In the genomic region with DNA sequence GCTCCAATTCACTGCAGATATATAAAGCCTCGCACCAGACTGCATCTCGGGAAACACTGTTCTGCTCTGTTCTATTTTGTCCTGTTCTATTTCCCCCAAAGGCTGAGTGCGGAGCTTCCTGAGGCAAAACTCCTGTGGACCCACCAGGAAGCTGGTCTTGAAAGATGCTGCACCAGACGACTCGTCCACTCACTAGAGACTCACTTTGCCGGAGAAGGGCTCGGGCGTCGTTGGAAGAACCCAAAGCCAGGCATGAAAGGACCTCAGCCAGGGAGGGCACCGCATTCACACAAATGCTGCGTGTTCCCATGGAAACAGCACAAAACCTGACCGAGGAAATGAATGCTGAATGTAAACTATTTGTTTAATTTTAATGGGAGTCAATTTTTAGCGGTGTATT, we compare ENCODE assay signal across 16 cellular contexts.
DNase-seq lines count a peak whose midpoint lies in the region; FAIRE-seq and TF ChIP-seq lines count a peak whose summit lies in the region.
"Had no signal": no experiment of that assay in that cellular context is flagged by ENCODE, and none has a peak within 500 bp of the region (broad histone marks: within the 10 kb centered on the region; RNA-seq: fewer than 3 reads in every experiment).

No MANE protein-coding gene starts in this region.

- H3K4me3 ChIP-seq in H1 (ENCODE audit: extremely low read depth in 1 of 4, insufficient read depth in 2 of 4, low read depth in 3 of 4, low read length in 4 of 4) (peak overlapping the region in 1 of 4 experiments; percentile 52; a peak in 1 of 8 replicates), neural progenitor cell (no peak overlapping the region)
- H3K4me3 ChIP-seq: HAP-1, PC-9 had no signal

- H3K23me2 ChIP-seq in H1 (ENCODE audit: low read depth, low read length) = no peaks in the 10 kb centered on the region

- no peak overlapping the region for H4K91ac ChIP-seq in H1 (replicated peaks; ENCODE audit: insufficient read length, low read length)

- 0 out of 2 replicates have a peak overlapping the region, but pooled peaks have one; percentile 69 for H2AFZ ChIP-seq in H1 (ENCODE audit: low read length)
- H2AFZ ChIP-seq in neural progenitor cell (replicated peaks) = peak overlapping the region; percentile 23
- H2AFZ ChIP-seq: PC-9 had no signal

- H3K23ac ChIP-seq in H1 (ENCODE audit: insufficient read length) = no peak overlapping the region

- H3K27ac ChIP-seq in H1 (ENCODE audit: low read depth, low read length) = no peak overlapping the region
- no peak overlapping the region for H3K27ac ChIP-seq in neural progenitor cell
- H3K27ac ChIP-seq: PC-9 had no signal

- H3K36me3 Mint-ChIP-seq in neural progenitor cell = no peaks in the 10 kb centered on the region
- H3K36me3 Mint-ChIP-seq: CD8-positive, alpha-beta T cell had no signal

- no peak overlapping the region for H2AK5ac ChIP-seq in H1 (ENCODE audit: low read depth, low read length)

- CTCF ChIA-PET in H1 (lab: Charles Lee; ENCODE audit: partially characterized antibody) = interaction anchor here (1.8 kb wide), 1 partner anchor 75 kb away, joined by 4 read pairs; no protein-coding TSS in a partner anchor

- no peak overlapping the region for H3K14ac ChIP-seq in H1 (ENCODE audit: insufficient read length)

- H3K9me3 Mint-ChIP-seq in neural progenitor cell = peaks cover 2% of the 10 kb centered on the region
- H3K9me3 Mint-ChIP-seq: CD8-positive, alpha-beta T cell had no signal

- no peak overlapping the region for H3K18ac ChIP-seq in H1 (ENCODE audit: extremely low read depth, low read length)

- peak overlapping the region; percentile 94 for H3K27ac Mint-ChIP-seq in neural progenitor cell
- H3K27ac Mint-ChIP-seq: CD8-positive, alpha-beta T cell had no signal

- H3K9ac ChIP-seq in H1 (replicated peaks in 1 of 4; ENCODE audit: extremely low read depth in 1 of 4, low read depth in 3 of 4, low read length in 3 of 4) (no peak overlapping the region), neural progenitor cell (no peak overlapping the region)
- H3K9ac ChIP-seq: SK-N-SH had no signal

- peaks cover 38% of the 10 kb centered on the region for H3K4me1 Mint-ChIP-seq in neural progenitor cell

- H3K79me2 ChIP-seq in H1 (ENCODE audit: control insufficient read depth in 1 of 2, insufficient read depth in 2 of 2, low read length in 2 of 2) (no peaks in the 10 kb centered on the region), neural progenitor cell (ENCODE audit: low read depth) (no peaks in the 10 kb centered on the region)

- peak overlapping the region; percentile 50 for H3K4me3 Mint-ChIP-seq in neural progenitor cell
- H3K4me3 Mint-ChIP-seq: CD8-positive, alpha-beta T cell had no signal

- H2BK15ac ChIP-seq in H1 (ENCODE audit: low read length) = no peak overlapping the region

- H3K4me1 ChIP-seq in H1 (replicated peaks in 1 of 4; ENCODE audit: control insufficient read depth in 3 of 4, insufficient read depth in 4 of 4, low read length in 3 of 4) = peaks cover 0 to 18% (median 12%) of the 10 kb centered on the region in 4 experiments; a peak in 6 of 7 replicates
- peaks cover 27% of the 10 kb centered on the region for H3K4me1 ChIP-seq in neural progenitor cell
- H3K4me1 ChIP-seq: BE2C, HAP-1 had no signal

- no peak overlapping the region for H3K4ac ChIP-seq in H1 (replicated peaks; ENCODE audit: insufficient read length, low read depth, low read length)

- TF ChIP-seq RAD21 in H1 (IDR thresholded peaks at IDR 0.05 in 1 of 2, conservative IDR thresholded peaks at IDR 0.05 in 1 of 2; ENCODE audit: low read depth in 2 of 2, low read length in 2 of 2) = no peak

- H3K27me3 ChIP-seq in H1 (replicated peaks in 1 of 4; ENCODE audit: control insufficient read depth in 3 of 4, extremely low read depth in 1 of 4, insufficient read depth in 3 of 4, low read length in 3 of 4) (peaks cover 0 to 6% (median 5%) of the 10 kb centered on the region in 4 experiments; a peak in 2 of 7 replicates), neural progenitor cell (no peaks in the 10 kb centered on the region)
- H3K27me3 ChIP-seq: BE2C had no signal

- H3F3A ChIP-seq in neural progenitor cell (ENCODE audit: low read depth) = peaks cover 3% of the 10 kb centered on the region

- TF ChIP-seq EP300 in H1 (IDR thresholded peaks at IDR 0.05; ENCODE audit: borderline replicate concordance in 1 of 2, low read depth in 2 of 2, low read length in 2 of 2) = no peak

- no peak overlapping the region for H4K5ac ChIP-seq in H1 (ENCODE audit: insufficient read length, low read depth, low read length)

- H3K9me3 ChIP-seq in H1 (ENCODE audit: insufficient read depth in 2 of 2, low read depth in 1 of 2, low read length in 1 of 2) = no peaks in the 10 kb centered on the region
- no peaks in the 10 kb centered on the region for H3K9me3 ChIP-seq in neural progenitor cell (ENCODE audit: low read depth)
- H3K9me3 ChIP-seq: BE2C, HAP-1, SK-N-SH had no signal

- no peaks in the 10 kb centered on the region for H4K20me1 ChIP-seq in H1 (replicated peaks in 1 of 2; ENCODE audit: control insufficient read depth in 1 of 2, insufficient read depth in 2 of 2, low read length in 2 of 2)
- H4K20me1 ChIP-seq in neural progenitor cell (ENCODE audit: low read depth) = no peaks in the 10 kb centered on the region

- POLR2A ChIA-PET in H1 (lab: Charles Lee; ENCODE audit: partially characterized antibody) = no interaction called here

- no peak overlapping the region for H3K56ac ChIP-seq in H1 (replicated peaks; ENCODE audit: insufficient read length, low read depth, low read length)

- in situ Hi-C loops in G401 (cut with HindIII; ENCODE audit: low sequenced_read_pairs) = no loop called here

- H4K8ac ChIP-seq in H1 (ENCODE audit: extremely low read depth, insufficient read depth, low read length) = no peak overlapping the region

- peak overlapping the region; percentile 43 to 58; a peak in 3 of 4 replicates for H3K4me2 ChIP-seq in H1 (ENCODE audit: insufficient read depth in 1 of 2, low read depth in 2 of 2, low read length in 2 of 2)
- peak overlapping the region; percentile 41 for H3K4me2 ChIP-seq in neural progenitor cell
- H3K4me2 ChIP-seq: PC-9, SK-N-SH had no signal

- H3K27me3 Mint-ChIP-seq in neural progenitor cell (ENCODE audit: insufficient read depth, low read depth) = peaks cover 11% of the 10 kb centered on the region

- H3K36me3 ChIP-seq in H1 (ENCODE audit: control insufficient read depth in 2 of 4, insufficient read depth in 4 of 4, low read length in 3 of 4) = no peaks in the 10 kb centered on the region
- H3K36me3 ChIP-seq in neural progenitor cell = no peaks in the 10 kb centered on the region
- H3K36me3 ChIP-seq: BE2C, HAP-1 had no signal

- 76% methylated on average over 13 of the region's 13 CpGs; no CpG with 5 or more reads in 1 of the 2 experiments for WGBS in H1 (ENCODE audit: extremely low coverage in 1 of 2, insufficient coverage in 1 of 2, insufficient read length in 1 of 2, insufficient replicate concordance in 2 of 2, low coverage in 1 of 2, low lambda C conversion rate in 2 of 2, missing lambda C conversion rate in 1 of 2), 2 experiments

- peak; percentile 11 for DNase-seq in G401 (ENCODE audit: low spot score)
- DNase-seq in NCI-H1092 treated with DMSO at 0.1 percent for 48 hours (lab: John Stamatoyannopoulos, UW) = peak; percentile 50
- peak in 1 of 2 experiments; percentile 43 for DNase-seq in H1 (ENCODE audit: low read depth in 1 of 2, low spot score in 2 of 2)
- DNase-seq in neural progenitor cell (ENCODE audit: low spot score) = peak; percentile 66
- no peak for DNase-seq in GDM1 (lab: John Stamatoyannopoulos, UW)
- DNase-seq in effector CD8-positive, alpha-beta T cell (lab: John Stamatoyannopoulos, UW) = no peak
- no peak for DNase-seq in NCI-H2029 (lab: John Stamatoyannopoulos, UW)
- DNase-seq: BE2C, NCI-H1694, NCI-H446, NCI-H774, PC-9, SK-N-SH had no signal

- TF ChIP-seq POLR2A in H1 (IDR thresholded peaks at IDR 0.05; ENCODE audit: control extremely low read depth in 1 of 2, low read depth in 2 of 2, low read length in 2 of 2) = no peak

- no peak overlapping the region for H2BK12ac ChIP-seq in H1 (ENCODE audit: low read depth, low read length)

- TF ChIP-seq CTCF in H1 (IDR thresholded peaks at IDR 0.05; ENCODE audit: control extremely low read depth in 1 of 3, insufficient read depth in 1 of 3, low read depth in 1 of 3, low read length in 3 of 3) (no peak), neural progenitor cell (IDR thresholded peaks at IDR 0.05) (no peak)

- no peak overlapping the region for H2BK20ac ChIP-seq in H1 (ENCODE audit: low read length)

- H2BK5ac ChIP-seq in H1 (ENCODE audit: low read depth, low read length) = no peak overlapping the region

- no peaks in the 10 kb centered on the region for H3K79me1 ChIP-seq in H1 (ENCODE audit: low read depth, low read length)

- no peak for FAIRE-seq in H1 (lab: Jason Lieb, UNC)
- FAIRE-seq: HTR-8/SVneo had no signal

- no peak overlapping the region for H2BK120ac ChIP-seq in H1 (replicated peaks; ENCODE audit: low read depth, low read length)

TF ChIP-seq in H1, 55 proteins besides CTCF, POLR2A, EP300 and RAD21:
- TF ChIP-seq RNF2 (IDR thresholded peaks at IDR 0.05; ENCODE audit: borderline replicate concordance, low read depth, low read length, missing control alignments, poor library complexity, severe bottlenecking) = no peak
- no peak for TF ChIP-seq MAFK (IDR thresholded peaks at IDR 0.05; ENCODE audit: low read depth, low read length)
- no peak for TF ChIP-seq TBP (IDR thresholded peaks at IDR 0.05; ENCODE audit: low read depth, low read length)
- TF ChIP-seq TAF7 (optimal IDR thresholded peaks at IDR 0.05; ENCODE audit: borderline replicate concordance, low read depth, low read length) = no peak
- no peak for TF ChIP-seq TAF1 (IDR thresholded peaks at IDR 0.05; ENCODE audit: low read depth, low read length)
- TF ChIP-seq CBX8 (IDR thresholded peaks at IDR 0.05; ENCODE audit: borderline replicate concordance, low read depth, low read length) = no peak
- TF ChIP-seq ASH2L (IDR thresholded peaks at IDR 0.05; ENCODE audit: low read length) = no peak
- no peak for TF ChIP-seq SRF (IDR thresholded peaks at IDR 0.05; ENCODE audit: low read depth, low read length)
- TF ChIP-seq CHD1 (IDR thresholded peaks at IDR 0.05; ENCODE audit: low read depth, low read length) = no peak

Comparison
In these comparisons a context has a peak if more than half of its experiments do, and no peak if none do; other contexts are left out.
1. DNase-seq: peak in G401 (single experiment), NCI-H1092 treated with DMSO at 0.1 percent for 48 hours (single experiment) and neural progenitor cell (single experiment); none in GDM1 (single experiment), effector CD8-positive, alpha-beta T cell (single experiment) and NCI-H2029 (single experiment).